15 cellular contexts compared by ENCODE assay signal in the genomic region with DNA sequence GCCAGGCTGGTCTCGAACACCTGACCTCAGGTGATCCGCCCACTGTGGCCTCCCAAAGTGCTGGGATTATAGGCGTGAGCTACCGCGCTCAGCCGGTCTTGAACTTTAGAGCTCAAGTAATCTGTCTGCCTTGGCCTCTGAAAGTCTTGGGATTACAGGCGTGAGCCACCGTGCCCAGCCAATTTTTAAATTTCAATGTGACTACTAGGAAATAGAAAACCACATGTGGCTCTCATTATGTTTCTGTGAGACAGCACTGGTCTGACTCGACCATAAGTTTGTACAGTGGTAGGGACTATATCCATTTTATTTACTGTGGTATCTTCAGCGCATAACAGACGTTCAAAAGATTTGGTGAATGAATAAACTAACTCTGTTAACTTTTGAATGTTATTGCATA. TPM values are rescaled to one million over a fixed set of nuclear protein-coding genes. Genes with fewer than 3 reads are reported as not detected.
A peak's percentile ranks its signal among the peaks of the same experiment; 100 is the strongest.
DNase-seq lines count a peak whose midpoint lies in the region; ATAC-seq and TF ChIP-seq lines count a peak whose summit lies in the region.
"Had no signal": no experiment of that assay in that cellular context is flagged by ENCODE, and none has a peak within 500 bp of the region (broad histone marks: within the 10 kb centered on the region; RNA-seq: fewer than 3 reads in every experiment).

No MANE protein-coding gene starts in this region.

- H4K20me1 ChIP-seq in GM23248 (ENCODE audit: insufficient read depth) (no peaks in the 10 kb centered on the region), PC-9 (ENCODE audit: insufficient read depth) (peaks cover 46% of the 10 kb centered on the region)

- CTCF ChIA-PET in PC-9 (lab: Charles Lee): no interaction called here

- POLR2A ChIA-PET in PC-9 (lab: Charles Lee; ENCODE audit: unreplicated experiment): no interaction called here

- no peaks in the 10 kb centered on the region for H3K9me2 ChIP-seq in GM23248 (ENCODE audit: insufficient read depth)
- H3K9me2 ChIP-seq in PC-9 (ENCODE audit: insufficient read depth): no peaks in the 10 kb centered on the region

- peak overlapping the region; percentile 34 for H3K27ac Mint-ChIP-seq in mesothelial cell of epicardium
- H3K27ac Mint-ChIP-seq: activated naive CD8-positive, alpha-beta T cell had no signal

- no peak for ATAC-seq in HG03571 (IDR thresholded peaks at IDR 0.05; ENCODE audit: unreplicated experiment)
- ATAC-seq in HG03378 (IDR thresholded peaks at IDR 0.05; ENCODE audit: unreplicated experiment): no peak

- H3K27me3 Mint-ChIP-seq in mesothelial cell of epicardium (ENCODE audit: low read depth): no peaks in the 10 kb centered on the region
- H3K27me3 Mint-ChIP-seq: activated naive CD8-positive, alpha-beta T cell had no signal

- H3K36me3 Mint-ChIP-seq in mesothelial cell of epicardium: peaks cover 2% of the 10 kb centered on the region
- H3K36me3 Mint-ChIP-seq: activated naive CD8-positive, alpha-beta T cell had no signal

- H3K36me3 ChIP-seq in GM23248 (ENCODE audit: low read depth): no peaks in the 10 kb centered on the region
- H3K36me3 ChIP-seq in WERI-Rb-1: no peaks in the 10 kb centered on the region
- no peaks in the 10 kb centered on the region for H3K36me3 ChIP-seq in sigmoid colon
- H3K36me3 ChIP-seq in PC-9 (ENCODE audit: low read depth): no peaks in the 10 kb centered on the region
- H3K36me3 ChIP-seq: colonic mucosa had no signal

- H2AFZ ChIP-seq in GM23248 (peak overlapping the region; percentile 14; the same call in 1 of the 2 replicates), PC-9 (no peak overlapping the region)

- H3K4me3 ChIP-seq in GM23248: peak overlapping the region; percentile 45
- H3K4me3 ChIP-seq in WERI-Rb-1 (ENCODE audit: low read depth, low read length): no peak overlapping the region
- no peak overlapping the region for H3K4me3 ChIP-seq in sigmoid colon
- H3K4me3 ChIP-seq in PC-9: no peak overlapping the region
- H3K4me3 ChIP-seq: colonic mucosa had no signal

- no peaks in the 10 kb centered on the region for H3K9me3 Mint-ChIP-seq in mesothelial cell of epicardium

- BruUV-seq in PC-9 (replicated peaks; lab: Mats Ljungman, UMichigan): no TSS peak

- peaks cover 23% of the 10 kb centered on the region for H3K4me1 Mint-ChIP-seq in mesothelial cell of epicardium

- H3K9me3 ChIP-seq in GM23248 (ENCODE audit: low read depth) (no peaks in the 10 kb centered on the region), WERI-Rb-1 (ENCODE audit: severe bottlenecking) (no peaks in the 10 kb centered on the region), sigmoid colon (no peaks in the 10 kb centered on the region), PC-9 (ENCODE audit: insufficient read depth, low read depth) (no peaks in the 10 kb centered on the region)
- H3K9me3 ChIP-seq: colonic mucosa had no signal

- no peak for TF ChIP-seq POLR2A in sigmoid colon (IDR thresholded peaks at IDR 0.05)

- H3K27ac ChIP-seq in GM23248 (peak overlapping the region; percentile 82), WERI-Rb-1 (no peak overlapping the region), sigmoid colon (no peak overlapping the region), PC-9 (no peak overlapping the region)
- H3K27ac ChIP-seq: colonic mucosa had no signal

- H3K4me2 ChIP-seq in GM23248 (ENCODE audit: unreplicated experiment) (peak overlapping the region; percentile 58), PC-9 (no peak overlapping the region)

- H3K9ac ChIP-seq in GM23248: peak overlapping the region; percentile 52

- intact Hi-C loops in sigmoid colon (cut with DNase I): no loop called here
- intact Hi-C loops in PC-9 (cut with micrococcal nuclease; ENCODE audit: unreplicated experiment): no loop called here

- no peaks in the 10 kb centered on the region for H3K27me3 ChIP-seq in GM23248 (replicated peaks; ENCODE audit: insufficient read depth)
- no peaks in the 10 kb centered on the region for H3K27me3 ChIP-seq in WERI-Rb-1 (ENCODE audit: insufficient read depth, low read depth, severe bottlenecking)
- H3K27me3 ChIP-seq in sigmoid colon: no peaks in the 10 kb centered on the region
- H3K27me3 ChIP-seq in PC-9 (ENCODE audit: insufficient read depth, low read depth): no peaks in the 10 kb centered on the region
- H3K27me3 ChIP-seq: colonic mucosa had no signal

- in situ Hi-C loops in GM23248 (cut with MboI): no loop called here

- peak; percentile 51 for DNase-seq in AG20443 (ENCODE audit: low spot score)
- peak; percentile 91 for DNase-seq in GM23248
- peak; percentile 13 for DNase-seq in WERI-Rb-1
- DNase-seq in mesothelial cell of epicardium (ENCODE audit: low spot score in 2 of 2, unreplicated experiment in 2 of 2): no peak
- no peak for DNase-seq in sigmoid colon
- no peak for DNase-seq in PC-9
- DNase-seq: activated CD8-positive, alpha-beta memory T cell treated with anti-CD3 and anti-CD28 coated beads for 24 hours; colonic mucosa; foreskin melanocyte; islet precursor cell; NCI-H2171; retina had no signal

- TF ChIP-seq CTCF in WERI-Rb-1 (IDR thresholded peaks at IDR 0.05; ENCODE audit: low read depth, low read length): no peak
- no peak for TF ChIP-seq CTCF in mesothelial cell of epicardium (IDR thresholded peaks at IDR 0.05; ENCODE audit: unreplicated experiment)
- no peak for TF ChIP-seq CTCF in sigmoid colon (IDR thresholded peaks at IDR 0.05)
- no peak for TF ChIP-seq CTCF in PC-9 (conservative IDR thresholded peaks at IDR 0.05)

- H3K79me2 ChIP-seq in GM23248 (ENCODE audit: insufficient read depth) (peaks cover 98% of the 10 kb centered on the region), PC-9 (ENCODE audit: low read depth) (peaks cover 98% of the 10 kb centered on the region)

- H3K4me3 Mint-ChIP-seq in mesothelial cell of epicardium: no peak overlapping the region
- H3K4me3 Mint-ChIP-seq: activated naive CD8-positive, alpha-beta T cell had no signal

- H3K4me1 ChIP-seq in GM23248 (ENCODE audit: insufficient read depth) (peaks cover 46% of the 10 kb centered on the region), sigmoid colon (peaks cover 0 to 38% (median 25%) of the 10 kb centered on the region in 4 donors), PC-9 (replicated peaks; ENCODE audit: insufficient read depth) (peaks cover 45% of the 10 kb centered on the region)
- H3K4me1 ChIP-seq: colonic mucosa had no signal

- no peak for TF ChIP-seq EP300 in sigmoid colon (IDR thresholded peaks at IDR 0.05)

- 21 to 22% methylated on average over 11 of the region's 11 CpGs for WGBS in GM23248 (ENCODE audit: low coverage in 1 of 2, low lambda C conversion rate in 2 of 2, missing lambda C conversion rate in 2 of 2), 2 experiments
- WGBS in sigmoid colon, 2 donors: 81% methylated on average over 11 of the region's 11 CpGs

- H3F3A ChIP-seq in GM23248 (ENCODE audit: insufficient read depth): peaks cover 30% of the 10 kb centered on the region
- H3F3A ChIP-seq in PC-9 (ENCODE audit: insufficient read depth, low read depth): peaks cover 4% of the 10 kb centered on the region

RNA-seq across cellular contexts. Expression of gene ZFAND6, which starts 9.1 kb away (rescaled TPM):
- total RNA-seq in GM23248 (2014; rRNA removed; shearing (Covaris generic)): 101 and 130 TPM in 2 replicates
- 102 and 104 TPM in 2 replicates for polyA plus RNA-seq in GM23248 (2016; fragmentation: Nextera tagmentation; extraction: Ambion mirVana)
- total RNA-seq in mesothelial cell of epicardium: 80.4 to 88.8 TPM (median 85.2 TPM) in 3 replicates
- 100 to 1,000 TPM; 116 to 177 (median 155) TPM for total RNA-seq in sigmoid colon
- polyA plus RNA-seq in sigmoid colon: 100 to 1,000 TPM in 2 of 3 donors, 10 to 100 TPM in 1; 65.8 to 188 (median 135) TPM
- 43.6 and 68.3 TPM in 2 replicates for total RNA-seq in PC-9 (2021)

Comparison
In these comparisons a context has a peak if more than half of its experiments do, and no peak if none do; other contexts are left out.
1. DNase-seq: peak in AG20443 (single experiment), GM23248 (single experiment) and WERI-Rb-1 (single experiment); none in mesothelial cell of epicardium (0 of 2), sigmoid colon (single experiment) and PC-9 (0 of 2).